17 cellular contexts compared by ENCODE assay signal in the genomic region with DNA sequence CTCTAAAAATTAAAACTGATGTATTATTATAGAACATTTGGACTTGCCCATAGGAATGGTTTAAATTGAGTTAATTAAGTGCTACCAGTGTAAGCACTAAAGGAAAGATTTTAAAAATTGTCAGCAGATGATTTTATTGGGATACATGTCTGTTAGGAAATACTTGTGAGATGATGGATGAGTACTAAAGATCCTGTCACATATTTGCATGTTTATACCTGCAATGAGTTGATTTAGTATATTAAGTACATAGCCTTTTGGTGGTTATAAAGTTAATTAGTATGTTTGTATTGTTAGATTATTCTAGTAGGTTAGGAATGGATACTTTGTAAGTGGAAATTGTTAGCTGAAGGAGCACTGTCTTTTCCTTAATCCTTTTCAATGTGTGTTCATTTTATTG.
"Had no signal": no experiment of that assay in that cellular context is flagged by ENCODE, and none has a peak within 500 bp of the region (broad histone marks: within the 10 kb centered on the region; RNA-seq: fewer than 3 reads in every experiment).

No MANE protein-coding gene starts in this region.

- DNase-seq: KBM-7, MV-4-11, NCI-H1048, NCI-H1105 treated with DMSO at 0.1 percent for 48 hours, NCI-H1417 treated with DMSO at 0.1 percent for 48 hours, NCI-H146, NCI-H1694 treated with DMSO at 0.1 percent for 48 hours, NCI-H1930, NCI-H2081, NCI-H2107, NCI-H2227 treated with DMSO at 0.1 percent for 48 hours, NCI-H524, NCI-H69, NCI-H774, SHP77 treated with DMSO at 0.1 percent for 48 hours, SJCRH30 had no signal

- H3K4me3 ChIP-seq: SJCRH30 had no signal

- FAIRE-seq: RCC 7860 had no signal

- H3K27me3 ChIP-seq: SJCRH30 had no signal
